ENCODE assay signal across 8 cellular contexts in genomic region chr1:154609398-154610380, GRCh38. TPM values are rescaled to one million over a fixed set of nuclear protein-coding genes. Genes with fewer than 3 reads are reported as not detected.
DNase-seq lines count a peak whose midpoint lies in the region; ATAC-seq and TF ChIP-seq lines count a peak whose summit lies in the region.

No MANE protein-coding gene starts in this region.

- H3K4me3 ChIP-seq in SJSA1 (no peak overlapping the region), ascending aorta (peak overlapping the region; percentile 73 to 95), tibial artery (peak overlapping the region in 1 of 2 donors; percentile 87)

- peaks cover 8 to 9% (median 8%) of the 10 kb centered on the region in 3 experiments; a peak in 5 of 7 replicates for H3K36me3 Mint-ChIP-seq in H9 (ENCODE audit: insufficient read depth in 1 of 3, low read depth in 3 of 3)
- peaks cover 0 to 8% of the 10 kb centered on the region in 2 donors for H3K36me3 Mint-ChIP-seq in naive B cell

- no peak overlapping the region for H2BK12ac ChIP-seq in H9 (ENCODE audit: insufficient read length, low read depth, low read length)

- no peak overlapping the region for H4K91ac ChIP-seq in H9 (ENCODE audit: insufficient read length, low read depth, low read length)

- H3K18ac ChIP-seq in H9 (ENCODE audit: insufficient read length, low read depth, low read length) = no peak overlapping the region

- H2AK5ac ChIP-seq in H9 (ENCODE audit: insufficient read length, low read length) = no peak overlapping the region

- H3K4ac ChIP-seq in H9 (ENCODE audit: low read depth, low read length) = no peak overlapping the region

- no peak overlapping the region for H2BK5ac ChIP-seq in H9 (ENCODE audit: insufficient read length, low read length)

- peak overlapping the region; percentile 83 to 98; a peak in 4 of 5 replicates for H3K4me3 Mint-ChIP-seq in H9
- H3K4me3 Mint-ChIP-seq in naive B cell = peak overlapping the region; percentile 93 to 100 (median 96)

- intact Hi-C loops in ascending aorta (cut with DNase I) = no loop called here
- intact Hi-C loops in tibial artery (cut with DNase I; ENCODE audit: low total_unique reads) = no loop called here

- peaks cover 4% of the 10 kb centered on the region for H3K79me1 ChIP-seq in H9 (ENCODE audit: insufficient read depth, low read depth, low read length, poor library complexity, severe bottlenecking)

- H3K4me1 Mint-ChIP-seq in H9 = peaks cover 60 to 64% of the 10 kb centered on the region in 2 experiments
- H3K4me1 Mint-ChIP-seq in naive B cell = peaks cover 45 to 55% (median 52%) of the 10 kb centered on the region in 3 donors

- no peak overlapping the region for H3K23ac ChIP-seq in H9 (ENCODE audit: insufficient read length, low read depth, low read length)

- H3K36me3 ChIP-seq in SJSA1 = peaks cover 16% of the 10 kb centered on the region
- H3K36me3 ChIP-seq in ascending aorta = no peaks in the 10 kb centered on the region
- H3K36me3 ChIP-seq in tibial artery = no peaks in the 10 kb centered on the region

- peak overlapping the region; percentile 42; the same call in 1 of the 2 replicates for H3K14ac ChIP-seq in H9 (ENCODE audit: insufficient read depth, low read length)

- H3K27me3 ChIP-seq in H9 (ENCODE audit: insufficient read depth, low read length) (no peaks in the 10 kb centered on the region), SJSA1 (replicated peaks) (no peaks in the 10 kb centered on the region), ascending aorta (no peaks in the 10 kb centered on the region), tibial artery (no peaks in the 10 kb centered on the region)

- H3K9me3 ChIP-seq in H9 (ENCODE audit: control insufficient read depth, low read depth, low read length) (no peaks in the 10 kb centered on the region), SJSA1 (replicated peaks) (no peaks in the 10 kb centered on the region), ascending aorta (no peaks in the 10 kb centered on the region), tibial artery (no peaks in the 10 kb centered on the region)

- H3K9ac ChIP-seq in H9 (ENCODE audit: extremely low read depth, insufficient read length, low read length) = no peak overlapping the region

- H3K4me2 ChIP-seq in H9 (ENCODE audit: insufficient read depth, insufficient read length, low read length) = peak overlapping the region; percentile 98

- peaks cover 2% of the 10 kb centered on the region for H4K20me1 ChIP-seq in H9 (ENCODE audit: control insufficient read depth, insufficient read depth, insufficient read length)

- no peak overlapping the region for H2BK20ac ChIP-seq in H9 (ENCODE audit: low read depth, low read length, poor library complexity, severe bottlenecking)

- peaks cover 12% of the 10 kb centered on the region for H3K23me2 ChIP-seq in H9 (ENCODE audit: insufficient read length, low read depth, low read length, poor library complexity, severe bottlenecking)

- no peak overlapping the region for H4K8ac ChIP-seq in H9 (replicated peaks; ENCODE audit: insufficient read length, low read depth, low read length)

- H3K27ac ChIP-seq in H9 (ENCODE audit: insufficient read length, low read depth, low read length) (peak overlapping the region; percentile 92), SJSA1 (peak overlapping the region; percentile 30; the same call in 1 of the 2 replicates), ascending aorta (peak overlapping the region; percentile 96), tibial artery (peak overlapping the region; percentile 93 to 96)

- no peak overlapping the region for H2BK120ac ChIP-seq in H9 (ENCODE audit: low read depth, low read length, poor library complexity, severe bottlenecking)

- H3K4me1 ChIP-seq in H9 (ENCODE audit: insufficient read depth, low read length) (peaks cover 12% of the 10 kb centered on the region; the same call in 1 of the 2 replicates), SJSA1 (replicated peaks) (peaks cover 24% of the 10 kb centered on the region), ascending aorta (peaks cover 0 to 20% of the 10 kb centered on the region in 2 donors), tibial artery (peaks cover 0 to 33% (median 21%) of the 10 kb centered on the region in 4 donors)

- no peak overlapping the region for H2BK15ac ChIP-seq in H9 (ENCODE audit: low read depth, low read length)

- H3K56ac ChIP-seq in H9 (ENCODE audit: insufficient read length, low read depth, low read length) = no peak overlapping the region

- H3K27me3 Mint-ChIP-seq in H9 (ENCODE audit: low read depth) = no peaks in the 10 kb centered on the region; the same call in 1 of the 2 replicates
- H3K27me3 Mint-ChIP-seq in naive B cell = no peaks in the 10 kb centered on the region

- no peak for ATAC-seq in naive B cell (ENCODE audit: low read depth in 2 of 2)

- H3K9me3 Mint-ChIP-seq in H9 (no peaks in the 10 kb centered on the region), naive B cell (no peaks in the 10 kb centered on the region)

- H4K5ac ChIP-seq in H9 (ENCODE audit: insufficient read length, low read depth, low read length) = no peak overlapping the region

- H3K79me2 ChIP-seq in H9 (ENCODE audit: insufficient read depth, low read length) = peaks cover 28% of the 10 kb centered on the region; the same call in 1 of the 2 replicates

- TF ChIP-seq CTCF in H9 (conservative IDR thresholded peaks at IDR 0.05) (no peak), ascending aorta (IDR thresholded peaks at IDR 0.05) (no peak), tibial artery (IDR thresholded peaks at IDR 0.05) (no peak)

- H3K27ac Mint-ChIP-seq in H9 (peak overlapping the region; percentile 95 to 99 (median 98)), naive B cell (peak overlapping the region; percentile 25 to 98 (median 88))

- H3T11ph ChIP-seq in H9 (ENCODE audit: low read length) = no peak overlapping the region

- no CpG with 5 or more reads among the region's 12 CpGs for WGBS in H9 (ENCODE audit: extremely low coverage, insufficient read length, low lambda C conversion rate)

- peak; percentile 90 for DNase-seq in H9
- no peak for DNase-seq in SJSA1 (ENCODE audit: low read depth in 1 of 2, low spot score in 2 of 2)
- DNase-seq in ascending aorta (ENCODE audit: low spot score in 2 of 2) = no peak
- peak; percentile 6 for DNase-seq in naive B cell
- DNase-seq in tibial artery = no peak
- DNase-seq in NCI-H1694 treated with DMSO at 0.1 percent for 48 hours (lab: John Stamatoyannopoulos, UW) = no peak
- no peak for DNase-seq in NCI-H2227 treated with DMSO at 0.1 percent for 48 hours (lab: John Stamatoyannopoulos, UW)
- no peak for DNase-seq in kidney glomerular epithelial cell (lab: John Stamatoyannopoulos, UW)

- H2AFZ ChIP-seq in H9 (ENCODE audit: low read length) = no peak overlapping the region

RNA-seq across cellular contexts. Expression of gene ADAR, which starts 1.7 kb away (rescaled TPM):
- total RNA-seq in H9 (2021) (228 and 236 TPM in 2 replicates), ascending aorta (65.3 TPM)
- 54.4 and 82.6 TPM in 2 replicates for total RNA-seq in SJSA1 (2014; rRNA removed; shearing (Covaris generic))
- polyA plus RNA-seq in naive B cell (ENCODE audit: low read depth in 6 of 6) = 100 to 1,000 TPM in 3 of 6 donors, 10 to 100 TPM in 3; 42.0 to 134 (median 95.9) TPM

RNA-seq across cellular contexts. Expression of gene CHRNB2, which starts 42.1 kb away (rescaled TPM):
- total RNA-seq in H9 (2021) (1.8 and 1.9 TPM in 2 replicates), ascending aorta (not detected)
- total RNA-seq in SJSA1 (2014; rRNA removed; shearing (Covaris generic)) = not detected in 2 replicates
- under 1 TPM in 2 of 6 donors, not detected in 4; 0.05 to 0.17 TPM for polyA plus RNA-seq in naive B cell (ENCODE audit: low read depth in 6 of 6)

RNA-seq across cellular contexts. Expression of gene UBE2Q1, which starts 51.2 kb away (rescaled TPM):
- 105 and 108 TPM in 2 replicates for total RNA-seq in H9 (2021)
- 37.9 and 55.8 TPM in 2 replicates for total RNA-seq in SJSA1 (2014; rRNA removed; shearing (Covaris generic))
- total RNA-seq in ascending aorta = 10.6 TPM
- polyA plus RNA-seq in naive B cell (ENCODE audit: low read depth in 6 of 6) = 10 to 100 TPM in 4 of 6 donors, 1 to 10 TPM in 2; 7.3 to 13.6 (median 10.8) TPM

Comparison
In these comparisons a context has a peak if more than half of its experiments do, and no peak if none do; other contexts are left out.
1. DNase-seq: peak in H9 (single experiment) and naive B cell (single experiment); none in SJSA1 (0 of 2), ascending aorta (0 of 2), tibial artery (0 of 2), NCI-H1694 treated with DMSO at 0.1 percent for 48 hours (single experiment), NCI-H2227 treated with DMSO at 0.1 percent for 48 hours (single experiment) and kidney glomerular epithelial cell (single experiment).
2. H3K27ac ChIP-seq: peak in every context shown above with its lines; median percentile 96 in ascending aorta; 94 in tibial artery; 92 in H9; 30 in SJSA1.